Comparison of ENCODE assay signal across 24 cellular contexts in genomic region chr2:197416268-197416667, GRCh38.
"Had no signal": no experiment of that assay in that cellular context is flagged by ENCODE, and none has a peak within 500 bp of the region (broad histone marks: within the 10 kb centered on the region; RNA-seq: fewer than 3 reads in every experiment).

No MANE protein-coding gene starts in this region.

- DNase-seq: cortex of kidney; dorsolateral prefrontal cortex; effector memory CD4-positive, alpha-beta T cell; esophagus squamous epithelium; foreskin keratinocyte; kidney; left cardiac atrium; left ventricle myocardium superior; mesendoderm; naive B cell; sigmoid colon; stimulated activated CD4-positive, alpha-beta T cell treated with anti-CD3 and anti-CD28 coated beads, Interleukin-2, amount 100 ng/mL, for 24 hours; stimulated activated CD4-positive, alpha-beta T cell treated with anti-CD3 and anti-CD28 coated beads, Interleukin-4, amount 100 ng/mL, for 4 hours; stimulated activated naive B cell treated with anti-CD40 and anti-IgM and Interleukin-4, amounts not matched to agents 10 μg/mL and 1 μg/mL and 100 μg/mL, for 72 hours; stimulated activated naive CD8-positive, alpha-beta T cell treated with anti-CD3 and anti-CD28 coated beads, Interleukin-15, amount 100 ng/mL, for 72 hours; testis; upper lobe of right lung had no signal

- H3K27me3 ChIP-seq: dorsolateral prefrontal cortex, esophagus squamous epithelium, foreskin keratinocyte, hepatocyte, neutrophil, sigmoid colon, testis, tibial nerve, upper lobe of right lung, vagina had no signal

- H3K9me3 ChIP-seq: esophagus squamous epithelium, neutrophil, sigmoid colon, testis, tibial nerve, upper lobe of right lung, vagina had no signal

- H3K27me3 Mint-ChIP-seq: naive B cell; stimulated activated naive B cell treated with anti-CD40 and anti-IgM and Interleukin-4, amounts not matched to agents 10 μg/mL and 1 μg/mL and 100 μg/mL, for 72 hours; stimulated activated naive CD8-positive, alpha-beta T cell treated with anti-CD3 and anti-CD28 coated beads, Interleukin-15, amount 100 ng/mL, for 72 hours had no signal

- H3K4me3 ChIP-seq: dorsolateral prefrontal cortex, esophagus squamous epithelium, hepatocyte, sigmoid colon, skin epidermis, testis, tibial nerve, upper lobe of right lung, vagina had no signal

- H3K9me3 Mint-ChIP-seq: naive B cell; stimulated activated naive B cell treated with anti-CD40 and anti-IgM and Interleukin-4, amounts not matched to agents 10 μg/mL and 1 μg/mL and 100 μg/mL, for 72 hours; stimulated activated naive CD8-positive, alpha-beta T cell treated with anti-CD3 and anti-CD28 coated beads, Interleukin-15, amount 100 ng/mL, for 72 hours had no signal

- H3K27ac Mint-ChIP-seq: stimulated activated naive B cell treated with anti-CD40 and anti-IgM and Interleukin-4, amounts not matched to agents 10 μg/mL and 1 μg/mL and 100 μg/mL, for 72 hours had no signal

- H3K4me3 Mint-ChIP-seq: naive B cell; stimulated activated naive B cell treated with anti-CD40 and anti-IgM and Interleukin-4, amounts not matched to agents 10 μg/mL and 1 μg/mL and 100 μg/mL, for 72 hours; stimulated activated naive CD8-positive, alpha-beta T cell treated with anti-CD3 and anti-CD28 coated beads, Interleukin-15, amount 100 ng/mL, for 72 hours had no signal

- FAIRE-seq: endometrium, kidney had no signal

- ATAC-seq: foreskin keratinocyte; left cardiac atrium; left ventricle myocardium superior; stimulated activated naive B cell treated with anti-CD40 and anti-IgM and Interleukin-4, amounts not matched to agents 10 μg/mL and 1 μg/mL and 100 μg/mL, for 72 hours; stimulated activated naive CD8-positive, alpha-beta T cell treated with anti-CD3 and anti-CD28 coated beads, Interleukin-15, amount 100 ng/mL, for 72 hours; upper lobe of right lung had no signal

- H3K4me2 ChIP-seq: hepatocyte had no signal

- H2AFZ ChIP-seq: hepatocyte had no signal

- H3K27ac ChIP-seq: dorsolateral prefrontal cortex, epithelial cell of prostate, esophagus squamous epithelium, foreskin keratinocyte, hepatocyte, neutrophil, sigmoid colon, skin epidermis, testis, tibial nerve, upper lobe of right lung, vagina had no signal

- H3K4me1 ChIP-seq: esophagus squamous epithelium, foreskin keratinocyte, sigmoid colon, testis, upper lobe of right lung, vagina had no signal
